22 cellular contexts compared by ENCODE assay signal in the genomic region with DNA sequence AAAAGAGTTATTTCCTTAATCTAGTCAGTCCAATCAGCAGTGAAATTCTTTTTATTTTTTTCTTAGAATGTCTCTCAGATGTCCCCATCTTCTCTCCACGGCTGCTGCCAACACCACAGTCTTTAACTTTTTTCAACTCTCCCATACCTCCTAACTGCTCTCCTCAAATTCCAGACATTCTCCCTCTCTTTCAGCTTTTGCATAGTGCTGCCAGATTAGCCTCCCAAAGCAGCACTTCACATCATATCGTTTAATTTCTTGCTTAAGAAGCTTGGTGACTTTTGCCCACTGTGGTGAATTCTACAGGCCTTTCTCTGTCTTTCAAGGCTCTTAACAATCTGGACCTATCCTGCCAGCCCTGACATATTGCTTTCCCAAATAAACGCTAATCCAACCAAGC.
"Had no signal": no experiment of that assay in that cellular context is flagged by ENCODE, and none has a peak within 500 bp of the region (broad histone marks: within the 10 kb centered on the region; RNA-seq: fewer than 3 reads in every experiment).

No MANE protein-coding gene starts in this region.

- H3K9me3 ChIP-seq: right atrium auricular region, tibial nerve, uterus had no signal

- ATAC-seq: activated naive CD4-positive, alpha-beta T cell treated with anti-CD3 and anti-CD28 coated beads, Interleukin-2, amount 50 U/mL, for 72 hours; natural killer cell had no signal

- H3K27ac Mint-ChIP-seq: dendritic cell treated with granulocyte-macrophage colony-stimulating factor and Interleukin-4, amounts not matched to agents 40 ng/mL and 50 ng/mL, for 4 days; natural killer cell had no signal

- H3K27me3 ChIP-seq: brain microvascular endothelial cell, hepatocyte, right atrium auricular region, tibial nerve, uterus had no signal

- DNase-seq: activated CD4-positive, alpha-beta T cell treated with anti-CD3 and anti-CD28 coated beads, Interleukin-2, amount 50 U/mL, for 4 hours; activated T-cell treated with anti-CD3 and anti-CD28 coated beads, Interleukin-2, amount 50 U/mL, for 1 hour; amygdala; brain microvascular endothelial cell; effector memory CD4-positive, alpha-beta T cell; kidney; mesenchymal stem cell; natural killer cell; occipital lobe; stimulated activated CD4-positive, alpha-beta T cell treated with anti-CD3 and anti-CD28 coated beads, Interleukin-4, amount 100 ng/mL, for 4 hours; stimulated activated CD8-positive, alpha-beta memory T cell treated with anti-CD3 and anti-CD28 coated beads, Interleukin-4, amount 100 ng/mL, for 48 hours; stimulated activated naive CD4-positive, alpha-beta T cell treated with Interleukin-2 at 50 U/mL for 16 hours; substantia nigra; T-helper 2 cell; uterus had no signal

- H3K4me3 ChIP-seq: hepatocyte, right atrium auricular region, smooth muscle cell, tibial nerve, uterus had no signal

- H3K36me3 ChIP-seq: brain microvascular endothelial cell, right atrium auricular region, tibial nerve, uterus had no signal

- H3K36me3 Mint-ChIP-seq: activated naive CD4-positive, alpha-beta T cell treated with anti-CD3 and anti-CD28 coated beads, Interleukin-2, amount 50 U/mL, for 72 hours; natural killer cell had no signal

- H3K4me3 Mint-ChIP-seq: dendritic cell treated with granulocyte-macrophage colony-stimulating factor and Interleukin-4, amounts not matched to agents 40 ng/mL and 50 ng/mL, for 4 days; natural killer cell had no signal

- H3K4me1 ChIP-seq: right atrium auricular region, uterus had no signal

- H3K27ac ChIP-seq: brain microvascular endothelial cell, epithelial cell of prostate, hepatocyte, right atrium auricular region, tibial nerve had no signal
